In the genomic region with DNA sequence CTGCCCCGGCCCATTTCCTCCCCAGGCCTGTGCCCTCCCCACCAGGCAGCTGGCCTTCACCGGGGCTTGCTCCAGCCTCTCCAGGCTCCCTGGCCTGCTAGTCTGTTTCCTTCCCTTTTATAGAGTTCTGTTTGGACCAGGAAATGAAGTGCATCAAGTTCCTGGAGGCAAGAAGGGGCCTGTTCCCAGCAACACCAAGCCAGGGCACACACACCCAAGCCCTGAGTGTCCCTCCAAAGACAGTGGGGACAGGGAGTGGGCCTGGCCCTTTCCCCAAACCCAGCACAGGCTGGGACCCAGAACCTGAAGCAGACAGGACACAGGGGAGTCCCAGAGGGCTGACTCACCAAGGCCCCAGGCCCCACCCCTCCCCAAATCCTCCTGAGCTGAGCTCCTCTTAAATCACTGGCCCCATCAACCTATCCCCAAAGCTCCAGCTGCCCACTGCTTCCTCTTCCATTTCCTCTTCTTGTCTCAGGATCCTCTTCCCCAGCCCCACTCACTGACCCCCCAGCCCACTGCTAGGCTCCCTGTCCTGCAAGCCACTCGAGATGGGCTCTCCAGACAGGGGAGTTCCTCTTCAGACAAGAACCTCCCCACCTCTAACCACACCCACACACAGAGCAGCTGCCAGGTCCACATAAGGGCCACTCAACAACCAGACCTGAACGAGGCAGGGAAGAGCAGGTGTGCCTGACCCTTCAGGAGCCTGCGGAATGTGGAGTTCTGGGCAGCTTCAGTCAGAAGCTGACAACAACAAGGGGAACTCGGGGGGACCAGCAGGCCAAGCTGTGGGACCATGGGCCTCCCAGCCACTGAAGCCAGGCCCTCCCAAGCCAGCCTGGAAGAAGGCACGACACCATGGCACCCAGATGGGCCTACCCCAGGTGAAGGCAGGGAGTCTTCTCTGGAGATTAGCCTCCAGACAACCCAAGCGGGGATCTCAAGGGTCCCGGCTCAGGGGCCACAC, we compare ENCODE assay signal across 9 cellular contexts.
DNase-seq lines count a peak whose midpoint lies in the region; ATAC-seq and TF ChIP-seq lines count a peak whose summit lies in the region.
"Had no signal": no experiment of that assay in that cellular context is flagged by ENCODE, and none has a peak within 500 bp of the region (broad histone marks: within the 10 kb centered on the region; RNA-seq: fewer than 3 reads in every experiment).

No MANE protein-coding gene starts in this region.

- DNase-seq in MV-4-11 (lab: John Stamatoyannopoulos, UW) = peak; percentile 88
- DNase-seq in WTC11 (ENCODE audit: low spot score) = no peak
- DNase-seq in left lung = peak; percentile 83 to 84
- no peak for DNase-seq in suprapubic skin (ENCODE audit: low spot score in 2 of 2)
- DNase-seq in putamen (ENCODE audit: low spot score) = no peak
- DNase-seq in stimulated activated CD4-positive, alpha-beta T cell treated with anti-CD3 and anti-CD28 coated beads, Interleukin-4, amount 100 ng/mL, for 1 hour = no peak
- no peak for DNase-seq in central memory CD4-positive, alpha-beta T cell
- no peak for DNase-seq in activated CD4-positive, alpha-beta T cell treated with anti-CD3 and anti-CD28 coated beads, Interleukin-2, amount 10 ng/mL, durations not matched to agents 7 days and 5 days
- DNase-seq: NCI-H2171 had no signal

- H3K36me3 ChIP-seq in left lung = no peaks in the 10 kb centered on the region
- H3K36me3 ChIP-seq in suprapubic skin = no peaks in the 10 kb centered on the region

- POLR2A ChIA-PET in WTC11 (lab: Charles Lee) = no interaction called here
- POLR2A ChIA-PET in activated CD4-positive, alpha-beta T cell treated with anti-CD3 and anti-CD28 coated beads, Interleukin-2, amount 10 ng/mL, durations not matched to agents 7 days and 5 days (lab: Charles Lee) = no interaction called here

- peak overlapping the region; percentile 82 to 89 for H3K27ac ChIP-seq in left lung
- H3K27ac ChIP-seq in suprapubic skin = peak overlapping the region; percentile 86

- H3K4me1 ChIP-seq in left lung = peaks cover 77 to 88% of the 10 kb centered on the region in 2 donors
- H3K4me1 ChIP-seq in suprapubic skin = peaks cover 95% of the 10 kb centered on the region

- ATAC-seq in WTC11 (no peak), left lung (peak; percentile 77)

- TF ChIP-seq CTCF in WTC11 (IDR thresholded peaks at IDR 0.05) = no peak
- TF ChIP-seq CTCF in left lung (IDR thresholded peaks at IDR 0.05) = no peak
- TF ChIP-seq CTCF in suprapubic skin (IDR thresholded peaks at IDR 0.05) = no peak

- no peak overlapping the region for H3K4me3 ChIP-seq in left lung
- no peak overlapping the region for H3K4me3 ChIP-seq in suprapubic skin

- no peaks in the 10 kb centered on the region for H3K9me3 Mint-ChIP-seq in WTC11
- H3K9me3 Mint-ChIP-seq in activated CD4-positive, alpha-beta T cell treated with anti-CD3 and anti-CD28 coated beads, Interleukin-2, amount 10 ng/mL, durations not matched to agents 7 days and 5 days = no peaks in the 10 kb centered on the region

- no peak for TF ChIP-seq EP300 in suprapubic skin (IDR thresholded peaks at IDR 0.05)

- H3K9me3 ChIP-seq in left lung = no peaks in the 10 kb centered on the region
- no peaks in the 10 kb centered on the region for H3K9me3 ChIP-seq in suprapubic skin

- no peak overlapping the region for H3K27ac Mint-ChIP-seq in WTC11
- H3K27ac Mint-ChIP-seq in activated CD4-positive, alpha-beta T cell treated with anti-CD3 and anti-CD28 coated beads, Interleukin-2, amount 10 ng/mL, durations not matched to agents 7 days and 5 days = no peak overlapping the region

- no peak overlapping the region for H3K4me3 Mint-ChIP-seq in WTC11
- no peak overlapping the region for H3K4me3 Mint-ChIP-seq in activated CD4-positive, alpha-beta T cell treated with anti-CD3 and anti-CD28 coated beads, Interleukin-2, amount 10 ng/mL, durations not matched to agents 7 days and 5 days

- WGBS in suprapubic skin = 42% methylated on average over 5 of the region's 9 CpGs

- H3K27me3 ChIP-seq in left lung (no peaks in the 10 kb centered on the region), suprapubic skin (no peaks in the 10 kb centered on the region)

- intact Hi-C loops in left lung (cut with DNase I) = no loop called here

- peaks cover 22% of the 10 kb centered on the region for H3K4me1 Mint-ChIP-seq in WTC11
- peaks cover 29% of the 10 kb centered on the region for H3K4me1 Mint-ChIP-seq in activated CD4-positive, alpha-beta T cell treated with anti-CD3 and anti-CD28 coated beads, Interleukin-2, amount 10 ng/mL, durations not matched to agents 7 days and 5 days

- H3K36me3 Mint-ChIP-seq in WTC11 = no peaks in the 10 kb centered on the region
- no peaks in the 10 kb centered on the region for H3K36me3 Mint-ChIP-seq in activated CD4-positive, alpha-beta T cell treated with anti-CD3 and anti-CD28 coated beads, Interleukin-2, amount 10 ng/mL, durations not matched to agents 7 days and 5 days (ENCODE audit: low read depth)

- CTCF ChIA-PET in WTC11 (lab: Charles Lee) = interaction anchor here (0.8 to 1.2 kb wide), 4 partner anchors 9 to 143 kb away, joined by 3 to 4 read pairs (median 3); no protein-coding TSS in a partner anchor
- CTCF ChIA-PET in activated CD4-positive, alpha-beta T cell treated with anti-CD3 and anti-CD28 coated beads, Interleukin-2, amount 10 ng/mL, durations not matched to agents 7 days and 5 days (lab: Charles Lee) = interaction anchor here (0.5 kb wide), 1 partner anchor 14 kb away, joined by 3 read pairs; no protein-coding TSS in a partner anchor

- H3K27me3 Mint-ChIP-seq in WTC11 (ENCODE audit: low read depth) = no peaks in the 10 kb centered on the region
- peaks cover 14% of the 10 kb centered on the region for H3K27me3 Mint-ChIP-seq in activated CD4-positive, alpha-beta T cell treated with anti-CD3 and anti-CD28 coated beads, Interleukin-2, amount 10 ng/mL, durations not matched to agents 7 days and 5 days

- no peak for TF ChIP-seq POLR2A in suprapubic skin (IDR thresholded peaks at IDR 0.05)

TF ChIP-seq in WTC11, 78 proteins besides CTCF, POLR2A, EP300 and RAD21:
- TF ChIP-seq ZNF121 (CRISPR knock-in tag; IDR thresholded peaks at IDR 0.05) = 0 out of 2 replicates have a peak, but pooled peaks have one; percentile 5
- TF ChIP-seq, protein P1, sequence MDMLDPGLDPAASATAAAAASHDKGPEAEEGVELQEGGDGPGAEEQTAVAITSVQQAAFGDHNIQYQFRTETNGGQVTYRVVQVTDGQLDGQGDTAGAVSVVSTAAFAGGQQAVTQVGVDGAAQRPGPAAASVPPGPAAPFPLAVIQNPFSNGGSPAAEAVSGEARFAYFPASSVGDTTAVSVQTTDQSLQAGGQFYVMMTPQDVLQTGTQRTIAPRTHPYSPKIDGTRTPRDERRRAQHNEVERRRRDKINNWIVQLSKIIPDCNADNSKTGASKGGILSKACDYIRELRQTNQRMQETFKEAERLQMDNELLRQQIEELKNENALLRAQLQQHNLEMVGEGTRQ (CRISPR knock-in tag; IDR thresholded peaks at IDR 0.05) = no peak

Comparison
In these comparisons a context has a peak if more than half of its experiments do, and no peak if none do; other contexts are left out.
1. DNase-seq: peak in MV-4-11 (single experiment) and left lung (2 of 2); none in WTC11 (single experiment), suprapubic skin (0 of 2), putamen (single experiment), stimulated activated CD4-positive, alpha-beta T cell treated with anti-CD3 and anti-CD28 coated beads, Interleukin-4, amount 100 ng/mL, for 1 hour (single experiment), central memory CD4-positive, alpha-beta T cell (single experiment) and activated CD4-positive, alpha-beta T cell treated with anti-CD3 and anti-CD28 coated beads, Interleukin-2, amount 10 ng/mL, durations not matched to agents 7 days and 5 days (single experiment).